In genomic region chr6:50846860-50847171, GRCh38 we compare ENCODE assay signal across 23 cellular contexts. TPM values are rescaled to one million over a fixed set of nuclear protein-coding genes. Genes with fewer than 3 reads are reported as not detected.
A peak's percentile ranks its signal among the peaks of the same experiment; 100 is the strongest.
DNase-seq lines count a peak whose midpoint lies in the region; TF ChIP-seq lines count a peak whose summit lies in the region.
"Had no signal": no experiment of that assay in that cellular context is flagged by ENCODE, and none has a peak within 500 bp of the region (broad histone marks: within the 10 kb centered on the region; RNA-seq: fewer than 3 reads in every experiment).

No MANE protein-coding gene starts in this region.

- H3K36me3 ChIP-seq in breast epithelium (no peaks in the 10 kb centered on the region), endodermal cell (ENCODE audit: control insufficient read depth, insufficient read depth, low read length) (no peaks in the 10 kb centered on the region), neural progenitor cell (no peaks in the 10 kb centered on the region), tibial artery (no peaks in the 10 kb centered on the region), testis (ENCODE audit: low read depth, missing control alignments) (no peaks in the 10 kb centered on the region)
- H3K36me3 ChIP-seq: BLaER1, SJSA1 had no signal

- no peak overlapping the region for H2AFZ ChIP-seq in neural progenitor cell (replicated peaks)

- H3K27ac ChIP-seq in breast epithelium (peak overlapping the region; percentile 77 to 87), endodermal cell (ENCODE audit: low read depth, low read length) (no peak overlapping the region), neural progenitor cell (no peak overlapping the region), tibial artery (no peak overlapping the region), testis (no peak overlapping the region)
- H3K27ac ChIP-seq: 22Rv1, BLaER1, SJSA1 had no signal

- no peaks in the 10 kb centered on the region for H3K4me1 Mint-ChIP-seq in MCF 10A (ENCODE audit: insufficient read depth, unreplicated experiment)
- H3K4me1 Mint-ChIP-seq in endodermal cell, result peaks cover 57% of the 10 kb centered on the region
- H3K4me1 Mint-ChIP-seq in neural progenitor cell, result peaks cover 55% of the 10 kb centered on the region

- H3K9me3 Mint-ChIP-seq in MCF 10A (ENCODE audit: unreplicated experiment) (peaks cover 6% of the 10 kb centered on the region), endodermal cell (no peaks in the 10 kb centered on the region), neural progenitor cell (peaks cover 2% of the 10 kb centered on the region)

- no peak overlapping the region for H3K9ac ChIP-seq in endodermal cell (ENCODE audit: extremely low read depth, low read length, poor library complexity, severe bottlenecking)
- no peak overlapping the region for H3K9ac ChIP-seq in neural progenitor cell
- H3K9ac ChIP-seq: BLaER1 had no signal

- intact Hi-C loops in breast epithelium (cut with DNase I; ENCODE audit: low total_unique reads) (no loop called here), MCF 10A (cut with micrococcal nuclease) (no loop called here), tibial artery (cut with DNase I; ENCODE audit: low total_unique reads) (no loop called here), testis (cut with DNase I; ENCODE audit: low total_unique reads) (no loop called here)

- POLR2A ChIA-PET in MCF 10A (lab: Yijun Ruan, JAX), result no interaction called here

- CTCF ChIA-PET in MCF 10A (lab: Yijun Ruan, JAX), result interaction anchor here (0.7 kb wide), 1 partner anchor 519 kb away, joined by 4 read pairs; no protein-coding TSS in a partner anchor

- H3K36me3 Mint-ChIP-seq in MCF 10A (ENCODE audit: insufficient read depth, unreplicated experiment), result no peaks in the 10 kb centered on the region
- H3K36me3 Mint-ChIP-seq in endodermal cell (ENCODE audit: low read depth), result no peaks in the 10 kb centered on the region
- H3K36me3 Mint-ChIP-seq in neural progenitor cell, result no peaks in the 10 kb centered on the region

- H3K27me3 ChIP-seq in breast epithelium (peaks cover 0 to 52% of the 10 kb centered on the region in 2 donors), endodermal cell (ENCODE audit: control insufficient read depth, insufficient read depth, low read length, poor library complexity, severe bottlenecking) (peaks cover 100% of the 10 kb centered on the region), neural progenitor cell (peaks cover 100% of the 10 kb centered on the region), tibial artery (peaks cover 0 to 97% of the 10 kb centered on the region in 2 donors), testis (no peaks in the 10 kb centered on the region)

- no peak for DNase-seq in breast epithelium (ENCODE audit: low spot score in 2 of 2)
- DNase-seq in MCF 10A (ENCODE audit: unreplicated experiment), result no peak
- no peak for DNase-seq in endodermal cell
- no peak for DNase-seq in neural progenitor cell (ENCODE audit: low spot score)
- no peak for DNase-seq in tibial artery
- no peak for DNase-seq in testis
- no peak for DNase-seq in germinal center (ENCODE audit: low spot score)
- DNase-seq in RKO (ENCODE audit: low spot score), result no peak
- DNase-seq: ACHN; CD4-positive, alpha-beta T cell; COR-L47; DMS79; HCEC 1CT; KBM-7; NCI-H1092 treated with DMSO at 0.1 percent for 48 hours; NCI-H1436 treated with DMSO at 0.1 percent for 48 hours; NCI-H1930; NCI-H510A; NCI-H748 treated with DMSO at 0.1 percent for 48 hours had no signal

- peak overlapping the region in 1 of 3 donors; percentile 26 for H3K4me3 ChIP-seq in breast epithelium
- no peak overlapping the region for H3K4me3 ChIP-seq in endodermal cell (ENCODE audit: low read length)
- no peak overlapping the region for H3K4me3 ChIP-seq in neural progenitor cell
- H3K4me3 ChIP-seq in tibial artery, result no peak overlapping the region
- no peak overlapping the region for H3K4me3 ChIP-seq in testis
- H3K4me3 ChIP-seq: BLaER1, SJSA1 had no signal

- H3K27me3 Mint-ChIP-seq in MCF 10A (ENCODE audit: insufficient read depth, unreplicated experiment) (peaks cover 11% of the 10 kb centered on the region), endodermal cell (ENCODE audit: insufficient read depth) (peaks cover 99% of the 10 kb centered on the region), neural progenitor cell (ENCODE audit: insufficient read depth, low read depth) (peaks cover 95% of the 10 kb centered on the region)

- H3K4me2 ChIP-seq in neural progenitor cell, result peak overlapping the region; percentile 74
- H3K4me2 ChIP-seq: BLaER1 had no signal

- H3K9me3 ChIP-seq in breast epithelium (no peaks in the 10 kb centered on the region), endodermal cell (ENCODE audit: control insufficient read depth, low read length) (no peaks in the 10 kb centered on the region), neural progenitor cell (ENCODE audit: low read depth) (no peaks in the 10 kb centered on the region), tibial artery (no peaks in the 10 kb centered on the region), testis (no peaks in the 10 kb centered on the region)
- H3K9me3 ChIP-seq: SJSA1 had no signal

- peaks cover 35% of the 10 kb centered on the region for H3F3A ChIP-seq in neural progenitor cell (ENCODE audit: low read depth)

- TF ChIP-seq POLR2A in breast epithelium (IDR thresholded peaks at IDR 0.05) (no peak), testis (IDR thresholded peaks at IDR 0.05) (no peak)

- H3K4me1 ChIP-seq in breast epithelium (no peaks in the 10 kb centered on the region), endodermal cell (ENCODE audit: control insufficient read depth, insufficient read depth, low read length) (no peaks in the 10 kb centered on the region), neural progenitor cell (peaks cover 53% of the 10 kb centered on the region), tibial artery (peaks cover 0 to 20% (median 6%) of the 10 kb centered on the region in 4 donors), testis (no peaks in the 10 kb centered on the region)
- H3K4me1 ChIP-seq: BLaER1, SJSA1 had no signal

- BruUV-seq in MCF 10A (replicated peaks; lab: Mats Ljungman, UMichigan), result no TSS peak

- TF ChIP-seq CTCF in breast epithelium (IDR thresholded peaks at IDR 0.05) (no peak), MCF 10A (IDR thresholded peaks at IDR 0.05; ENCODE audit: unreplicated experiment) (no peak), endodermal cell (conservative IDR thresholded peaks at IDR 0.05) (no peak), neural progenitor cell (IDR thresholded peaks at IDR 0.05) (no peak), tibial artery (IDR thresholded peaks at IDR 0.05) (no peak), testis (IDR thresholded peaks at IDR 0.05) (no peak)

- H3K79me2 ChIP-seq in neural progenitor cell (ENCODE audit: low read depth), result no peaks in the 10 kb centered on the region

- H3K4me3 Mint-ChIP-seq in MCF 10A (ENCODE audit: unreplicated experiment) (no peak overlapping the region), endodermal cell (peak overlapping the region; percentile 53), neural progenitor cell (no peak overlapping the region)
- H3K4me3 Mint-ChIP-seq: CD4-positive, alpha-beta T cell had no signal

- WGBS in endodermal cell (ENCODE audit: insufficient coverage in 1 of 2, insufficient read length in 1 of 2), 2 experiments, result 0 to 1% methylated on average over 1 to 9 of the region's 9 CpGs
- 2 to 4% methylated on average over 9 of the region's 9 CpGs for WGBS in testis, 2 donors

- H3K27ac Mint-ChIP-seq in MCF 10A (ENCODE audit: low read depth, unreplicated experiment), result no peak overlapping the region
- no peak overlapping the region for H3K27ac Mint-ChIP-seq in endodermal cell
- no peak overlapping the region for H3K27ac Mint-ChIP-seq in neural progenitor cell
- H3K27ac Mint-ChIP-seq: CD4-positive, alpha-beta T cell had no signal

- peaks cover 100% of the 10 kb centered on the region for H4K20me1 ChIP-seq in neural progenitor cell (ENCODE audit: low read depth)
- H4K20me1 ChIP-seq: BLaER1 had no signal

RNA-seq across cellular contexts. Expression of gene TFAP2B, which starts 28.1 kb away (rescaled TPM):
- total RNA-seq in breast epithelium (10 to 100 TPM in 2 of 3 donors, under 1 TPM in 1; under 0.01 to 25.0 (median 14.4) TPM), MCF 10A (2022) (not detected in 2 replicates), endodermal cell (not detected), neural progenitor cell (ENCODE audit: low replicate concordance) (0.15 TPM in 1 of 2 replicates, not detected in the other), testis (under 1 TPM; 0.19 to 0.24 TPM)
- polyA plus RNA-seq in endodermal cell (2013, experiment 1 of 2), result 42.1 TPM
- 36.6 TPM for polyA plus RNA-seq in endodermal cell (2013, experiment 2 of 2)
- 0.63 TPM for polyA plus RNA-seq in testis (ENCODE audit: insufficient read depth, low read depth, low replicate concordance)
- total RNA-seq: CD4-positive, alpha-beta T cell; HepG2; SJSA1 had no signal
- polyA plus RNA-seq: HepG2 had no signal

Comparison
In these comparisons a context has a peak if more than half of its experiments do, and no peak if none do; other contexts are left out.
1. H3K27ac ChIP-seq: peak in breast epithelium (2 of 2); none in endodermal cell (single experiment), neural progenitor cell (single experiment), tibial artery (0 of 2) and testis (0 of 2).